ENCODE assay signal across 24 cellular contexts in the genomic region with DNA sequence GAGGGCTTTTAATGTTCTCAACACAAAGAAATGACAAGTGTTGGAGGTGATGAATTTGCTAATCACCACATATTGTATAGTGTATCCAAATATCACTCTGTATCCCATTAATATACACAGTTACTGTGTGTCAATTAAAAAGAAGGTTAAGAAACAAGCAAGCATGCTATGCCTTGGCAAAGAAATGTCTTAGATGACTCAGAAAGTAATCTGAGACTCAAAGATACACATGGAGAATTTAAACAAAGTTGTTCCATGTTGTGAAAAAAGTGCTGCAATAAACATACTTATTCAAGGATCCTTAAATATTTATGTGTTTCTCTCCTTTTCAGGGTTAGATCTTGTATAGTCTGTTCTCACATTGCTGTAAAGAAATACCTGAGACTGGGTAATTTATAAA.
"Had no signal": no experiment of that assay in that cellular context is flagged by ENCODE, and none has a peak within 500 bp of the region (broad histone marks: within the 10 kb centered on the region; RNA-seq: fewer than 3 reads in every experiment).

No MANE protein-coding gene starts in this region.

- H3K4me1 ChIP-seq: ascending aorta, colonic mucosa, gastrocnemius medialis, testis, transverse colon had no signal

- ATAC-seq: gastrocnemius medialis; left colon; sciatic nerve; stimulated activated naive CD8-positive, alpha-beta T cell treated with anti-CD3 and anti-CD28 coated beads, Interleukin-15, Interleukin-2, amounts not matched to agents 100 U/mL and 50 U/mL, for 24 hours had no signal

- H3K27me3 ChIP-seq: ascending aorta, colonic mucosa, gastrocnemius medialis, testis, transverse colon had no signal

- H3K4me3 ChIP-seq: ascending aorta, colonic mucosa, gastrocnemius medialis, skin epidermis, testis, transverse colon had no signal

- H3K27ac ChIP-seq: ascending aorta, colonic mucosa, gastrocnemius medialis, skin epidermis, testis, transverse colon, VCaP had no signal

- H3K9me3 ChIP-seq: ascending aorta, colonic mucosa, gastrocnemius medialis, testis, transverse colon had no signal

- H3K36me3 ChIP-seq: ascending aorta, colonic mucosa, gastrocnemius medialis, transverse colon had no signal

- DNase-seq: activated CD4-positive, alpha-beta T cell treated with anti-CD3 and anti-CD28 coated beads for 4 hours; activated CD4-positive, alpha-beta T cell treated with anti-CD3 and anti-CD28 coated beads, Interleukin-2, amount 50 U/mL, for 4 hours; activated effector memory CD4-positive, alpha-beta T cell treated with Interleukin-2 at 50 U/mL for 16 hours; activated naive CD4-positive, alpha-beta T cell treated with anti-CD3 and anti-CD28 coated beads for 36 hours; activated naive CD8-positive, alpha-beta T cell treated with anti-CD3 and anti-CD28 coated beads for 36 hours; activated T-cell treated with anti-CD3 and anti-CD28 coated beads for 4 hours; colonic mucosa; effector CD8-positive, alpha-beta T cell; gastrocnemius medialis; glutamatergic neuron; hippocampal formation; kidney; left colon; mammary epithelial cell; stimulated activated CD4-positive, alpha-beta T cell treated with anti-CD3 and anti-CD28 coated beads, Interleukin-12 subunit alpha, Interleukin-12 subunit beta, amount 100 ng/mL, for 4 hours; stimulated activated CD4-positive, alpha-beta T cell treated with anti-CD3 and anti-CD28 coated beads, Interleukin-4, amount 100 ng/mL, for 1 hour; stimulated activated naive CD8-positive, alpha-beta T cell treated with anti-CD3 and anti-CD28 coated beads, Interleukin-15, Interleukin-2, amounts not matched to agents 100 U/mL and 50 U/mL, for 24 hours; T-helper 9 cell; testis; transverse colon had no signal
